ENCODE assay signal across 1 cellular context in genomic region chr7:139704308-139704879, GRCh38.
TF ChIP-seq lines count a peak whose summit lies in the region.

No MANE protein-coding gene starts in this region.

TF ChIP-seq in K562, 482 proteins besides CTCF, POLR2A, EP300 and RAD21 (continued from another document):
- TF ChIP-seq THRB (CRISPR knock-in tag; conservative IDR thresholded peaks at IDR 0.05) (peak; percentile 33; the same call in 1 of the 2 replicates), ELF4 (CRISPR knock-in tag; IDR thresholded peaks at IDR 0.05) (peak; percentile 52; the same call in 1 of the 2 replicates), NFIC (IDR thresholded peaks at IDR 0.05) (peak; percentile 46), ARHGAP35 (IDR thresholded peaks at IDR 0.05; ENCODE audit: partially characterized antibody) (peak; percentile 19), ZNF174 (CRISPR knock-in tag; IDR thresholded peaks at IDR 0.05) (no peak), OTX1 (CRISPR knock-in tag; IDR thresholded peaks at IDR 0.05) (peak; percentile 73)
- TF ChIP-seq, protein P1, sequence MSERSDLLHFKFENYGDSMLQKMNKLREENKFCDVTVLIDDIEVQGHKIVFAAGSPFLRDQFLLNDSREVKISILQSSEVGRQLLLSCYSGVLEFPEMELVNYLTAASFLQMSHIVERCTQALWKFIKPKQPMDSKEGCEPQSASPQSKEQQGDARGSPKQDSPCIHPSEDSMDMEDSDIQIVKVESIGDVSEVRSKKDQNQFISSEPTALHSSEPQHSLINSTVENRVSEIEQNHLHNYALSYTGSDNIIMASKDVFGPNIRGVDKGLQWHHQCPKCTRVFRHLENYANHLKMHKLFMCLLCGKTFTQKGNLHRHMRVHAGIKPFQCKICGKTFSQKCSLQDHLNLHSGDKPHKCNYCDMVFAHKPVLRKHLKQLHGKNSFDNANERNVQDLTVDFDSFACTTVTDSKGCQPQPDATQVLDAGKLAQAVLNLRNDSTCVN (CRISPR knock-in tag; IDR thresholded peaks at IDR 0.05): peak; percentile 55; the same call in 1 of the 2 replicates
- TF ChIP-seq, protein P2, sequence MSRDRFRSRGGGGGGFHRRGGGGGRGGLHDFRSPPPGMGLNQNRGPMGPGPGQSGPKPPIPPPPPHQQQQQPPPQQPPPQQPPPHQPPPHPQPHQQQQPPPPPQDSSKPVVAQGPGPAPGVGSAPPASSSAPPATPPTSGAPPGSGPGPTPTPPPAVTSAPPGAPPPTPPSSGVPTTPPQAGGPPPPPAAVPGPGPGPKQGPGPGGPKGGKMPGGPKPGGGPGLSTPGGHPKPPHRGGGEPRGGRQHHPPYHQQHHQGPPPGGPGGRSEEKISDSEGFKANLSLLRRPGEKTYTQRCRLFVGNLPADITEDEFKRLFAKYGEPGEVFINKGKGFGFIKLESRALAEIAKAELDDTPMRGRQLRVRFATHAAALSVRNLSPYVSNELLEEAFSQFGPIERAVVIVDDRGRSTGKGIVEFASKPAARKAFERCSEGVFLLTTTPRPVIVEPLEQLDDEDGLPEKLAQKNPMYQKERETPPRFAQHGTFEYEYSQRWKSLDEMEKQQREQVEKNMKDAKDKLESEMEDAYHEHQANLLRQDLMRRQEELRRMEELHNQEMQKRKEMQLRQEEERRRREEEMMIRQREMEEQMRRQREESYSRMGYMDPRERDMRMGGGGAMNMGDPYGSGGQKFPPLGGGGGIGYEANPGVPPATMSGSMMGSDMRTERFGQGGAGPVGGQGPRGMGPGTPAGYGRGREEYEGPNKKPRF (IDR thresholded peaks at IDR 0.05; ENCODE audit: low read depth, low read length): no peak
